ENCODE assay signal across 25 cellular contexts in genomic region chr6:116066789-116067188, GRCh38. TPM values are rescaled to one million over a fixed set of nuclear protein-coding genes. Genes with fewer than 3 reads are reported as not detected.
"Had no signal": no experiment of that assay in that cellular context is flagged by ENCODE, and none has a peak within 500 bp of the region (broad histone marks: within the 10 kb centered on the region; RNA-seq: fewer than 3 reads in every experiment).

No MANE protein-coding gene starts in this region.

- H3K27ac ChIP-seq: breast epithelium, epithelial cell of prostate, esophagus squamous epithelium, heart right ventricle, lower lobe of right lung, pancreas, prostate gland, tibial nerve had no signal

- H3K4me3 ChIP-seq: breast epithelium, esophagus squamous epithelium, heart right ventricle, lower lobe of right lung, mucosa of descending colon, pancreas, prostate gland, tibial nerve had no signal

- H3K36me3 ChIP-seq: breast epithelium, esophagus squamous epithelium, heart right ventricle, lower lobe of right lung, pancreas, prostate gland, tibial nerve had no signal

- DNase-seq: activated CD4-positive, alpha-beta T cell treated with anti-CD3 and anti-CD28 coated beads, Interleukin-2, amount 50 U/mL, for 1 hour; activated CD8-positive, alpha-beta memory T cell treated with anti-CD3 and anti-CD28 coated beads, Interleukin-2, amount 10 ng/mL, durations not matched to agents 7 days and 5 days; activated CD8-positive, alpha-beta T cell treated with anti-CD3 and anti-CD28 coated beads for 36 hours; activated naive CD8-positive, alpha-beta T cell treated with anti-CD3 and anti-CD28 coated beads, Interleukin-2, amount 50 U/mL, for 24 hours; activated T-cell treated with anti-CD3 and anti-CD28 coated beads, Interleukin-2, amount 50 U/mL, for 48 hours; endodermal cell; esophagus squamous epithelium; foreskin melanocyte; heart right ventricle; lower lobe of right lung; mesendoderm; mucosa of descending colon; naive B cell; pancreas; stimulated activated naive CD4-positive, alpha-beta T cell treated with Interleukin-2 at 50 U/mL for 16 hours; T-helper 2 cell had no signal

- FAIRE-seq: pancreas had no signal

- H3K9me3 ChIP-seq: breast epithelium, esophagus squamous epithelium, heart right ventricle, lower lobe of right lung, mucosa of descending colon, pancreas, prostate gland, tibial nerve had no signal

- H3K4me1 ChIP-seq: breast epithelium, lower lobe of right lung, prostate gland had no signal

- H3K27me3 ChIP-seq: breast epithelium, esophagus squamous epithelium, heart right ventricle, pancreas, tibial nerve had no signal

- ATAC-seq: activated CD8-positive, alpha-beta memory T cell treated with anti-CD3 and anti-CD28 coated beads, Interleukin-2, amount 10 ng/mL, durations not matched to agents 7 days and 5 days; activated CD8-positive, alpha-beta T cell treated with anti-CD3 and anti-CD28 coated beads for 36 hours; activated naive CD8-positive, alpha-beta T cell treated with anti-CD3 and anti-CD28 coated beads, Interleukin-2, amount 50 U/mL, for 24 hours; heart right ventricle; lower lobe of right lung; mucosa of descending colon; pancreas; WTC11 had no signal

RNA-seq across cellular contexts. Expression of gene COL10A1, which starts 59.1 kb away (rescaled TPM):
- total RNA-seq: activated CD8-positive, alpha-beta memory T cell treated with anti-CD3 and anti-CD28 coated beads, Interleukin-2, amount 10 ng/mL, durations not matched to agents 7 days and 5 days; activated CD8-positive, alpha-beta T cell treated with anti-CD3 and anti-CD28 coated beads for 36 hours; activated T-helper 2 cell treated with anti-CD3 and anti-CD28 coated beads, Interferon-gamma antibody, Interleukin-2, Interleukin-4, amounts not matched to agents 10 μg/mL and 5 μg/mL and 100 μg/mL, durations not matched to agents 14 hours and 24 hours and 36 hours; endodermal cell; esophagus squamous epithelium; glomerular endothelial cell; kidney epithelial cell; mucosa of descending colon; prostate gland; temporal lobe; WTC11 had no signal
